ENCODE assay signal across 7 cellular contexts in genomic region chr6:137873273-137873762, GRCh38. TPM values are rescaled to one million over a fixed set of nuclear protein-coding genes. Genes with fewer than 3 reads are reported as not detected.
DNase-seq lines count a peak whose midpoint lies in the region; ATAC-seq and TF ChIP-seq lines count a peak whose summit lies in the region.

No MANE protein-coding gene starts in this region.

- H3K27me3 ChIP-seq in rectal smooth muscle tissue (ENCODE audit: control insufficient read depth, insufficient read depth, low read length) = no peaks in the 10 kb centered on the region

- H3K27me3 Mint-ChIP-seq in activated B cell treated with CpG ODN at 0.5 μM for 24 hours = no peaks in the 10 kb centered on the region

- peaks cover 30% of the 10 kb centered on the region for H3K36me3 ChIP-seq in rectal smooth muscle tissue (ENCODE audit: control insufficient read depth, insufficient read depth, low read length)

- H3K4me1 ChIP-seq in rectal smooth muscle tissue (ENCODE audit: control insufficient read depth, insufficient read depth, low read length) = peaks cover 13% of the 10 kb centered on the region

- peak overlapping the region; percentile 81 for H3K27ac ChIP-seq in epithelial cell of prostate
- H3K27ac ChIP-seq in rectal smooth muscle tissue (ENCODE audit: low read depth, low read length) = peak overlapping the region; percentile 38
- no peak overlapping the region for H3K27ac ChIP-seq in caudate nucleus (ENCODE audit: low read depth, low read length)

- ATAC-seq in HG03432 (IDR thresholded peaks at IDR 0.05; ENCODE audit: unreplicated experiment) (peak; percentile 49), activated B cell treated with CpG ODN at 0.5 μM for 24 hours (ENCODE audit: low read depth) (peak; percentile 84)

- H3K27ac Mint-ChIP-seq in activated B cell treated with CpG ODN at 0.5 μM for 24 hours = peak overlapping the region; percentile 94

- peak; percentile 44 for TF ChIP-seq POLR2A in GM18951 (IDR thresholded peaks at IDR 0.05; ENCODE audit: extremely low read depth, insufficient read depth, insufficient read length)

- H3K4me3 ChIP-seq in rectal smooth muscle tissue (ENCODE audit: low read length) = peak overlapping the region; percentile 4

- H3K4me1 Mint-ChIP-seq in activated B cell treated with CpG ODN at 0.5 μM for 24 hours = peaks cover 80% of the 10 kb centered on the region

- DNase-seq in activated B cell treated with CpG ODN at 0.5 μM for 24 hours (peak; percentile 50), epithelial cell of prostate (ENCODE audit: low read depth, low spot score) (peak; percentile 86), caudate nucleus (lab: John Stamatoyannopoulos, UW) (no peak), COLO829 (ENCODE audit: low spot score) (no peak)

- H3K9me3 Mint-ChIP-seq in activated B cell treated with CpG ODN at 0.5 μM for 24 hours = no peaks in the 10 kb centered on the region

- intact Hi-C loops in activated B cell treated with CpG ODN at 0.5 μM for 24 hours (cut with micrococcal nuclease) = loop anchor here (1.0 to 2.0 kb wide), 5 partner anchors 32 to 233 kb away; partner anchors contain the start of gene PERP

- CTCF ChIA-PET in activated B cell treated with CpG ODN at 0.5 μM for 24 hours (lab: Charles Lee) = interaction anchor here (0.5 to 10.8 kb wide), 12 partner anchors 9 to 168 kb away, joined by 3 to 132 read pairs (median 4); no protein-coding TSS in a partner anchor

- no peak overlapping the region for H3K9ac ChIP-seq in rectal smooth muscle tissue (ENCODE audit: low read length)

- peak overlapping the region; percentile 96 for H3K4me3 Mint-ChIP-seq in activated B cell treated with CpG ODN at 0.5 μM for 24 hours

- TF ChIP-seq CTCF in activated B cell treated with CpG ODN at 0.5 μM for 24 hours (IDR thresholded peaks at IDR 0.05) = no peak

- peaks cover 97% of the 10 kb centered on the region for H3K36me3 Mint-ChIP-seq in activated B cell treated with CpG ODN at 0.5 μM for 24 hours (ENCODE audit: low read depth)

- in situ Hi-C loops in GM18951 (cut with MboI; ENCODE audit: low sequenced_read_pairs, unreplicated experiment) = no loop called here

- POLR2A ChIA-PET in activated B cell treated with CpG ODN at 0.5 μM for 24 hours (lab: Charles Lee) = interaction anchor here (1.0 to 7.8 kb wide), 12 partner anchors 8 to 165 kb away, joined by 3 to 60 read pairs (median 6); no protein-coding TSS in a partner anchor

RNA-seq across cellular contexts. Expression of gene TNFAIP3, which starts 6.3 kb away (rescaled TPM):
- total RNA-seq in activated B cell treated with CpG ODN at 0.5 μM for 24 hours = 207 and 226 TPM in 2 replicates

Comparison
In these comparisons a context has a peak if more than half of its experiments do, and no peak if none do; other contexts are left out.
1. DNase-seq: peak in activated B cell treated with CpG ODN at 0.5 μM for 24 hours (single experiment) and epithelial cell of prostate (single experiment); none in caudate nucleus (0 of 61) and COLO829 (single experiment).